ENCODE assay signal across 8 cellular contexts in genomic region chr2:190679813-190680591, GRCh38. TPM values are rescaled to one million over a fixed set of nuclear protein-coding genes. Genes with fewer than 3 reads are reported as not detected.
A peak's percentile ranks its signal among the peaks of the same experiment; 100 is the strongest.
DNase-seq lines count a peak whose midpoint lies in the region; ATAC-seq, FAIRE-seq and TF ChIP-seq lines count a peak whose summit lies in the region.

No MANE protein-coding gene starts in this region.

- DNase-seq in activated CD4-positive, alpha-beta T cell treated with anti-CD3 and anti-CD28 coated beads for 1 hour: peak; percentile 41
- peak in 6 of 10 donors; percentile 31 to 73 (median 55) for DNase-seq in dorsolateral prefrontal cortex
- peak; percentile 36 to 69 for DNase-seq in mesothelial cell of epicardium (ENCODE audit: low spot score in 2 of 2, unreplicated experiment in 2 of 2)
- DNase-seq in stomach: peak; percentile 49
- DNase-seq in RCC 7860 (ENCODE audit: low spot score): no peak

- intact Hi-C loops in dorsolateral prefrontal cortex (cut with DNase I) (loop anchor here in 1 of 2 donors (10.0 kb wide), 1 partner anchor 125 kb away; no protein-coding TSS in a partner anchor), stomach (cut with DNase I; ENCODE audit: low total_unique reads) (no loop called here)

- no peak for TF ChIP-seq POLR2A in stomach (IDR thresholded peaks at IDR 0.05)

- H3K4me1 Mint-ChIP-seq in IgD-negative memory B cell (peaks cover 23 to 33% (median 29%) of the 10 kb centered on the region in 3 donors), mesothelial cell of epicardium (peaks cover 62% of the 10 kb centered on the region)

- H3K27me3 Mint-ChIP-seq in IgD-negative memory B cell (no peaks in the 10 kb centered on the region), mesothelial cell of epicardium (ENCODE audit: low read depth) (no peaks in the 10 kb centered on the region)

- no peaks in the 10 kb centered on the region for H3K36me3 Mint-ChIP-seq in IgD-negative memory B cell
- H3K36me3 Mint-ChIP-seq in mesothelial cell of epicardium: no peaks in the 10 kb centered on the region

- peaks cover 0 to 38% (median 11%) of the 10 kb centered on the region in 4 donors for H3K4me1 ChIP-seq in stomach

- TF ChIP-seq CTCF in GM12875 (IDR thresholded peaks at IDR 0.05; ENCODE audit: borderline replicate concordance, insufficient read depth, low read depth, low read length) (peak; percentile 71), dorsolateral prefrontal cortex (IDR thresholded peaks at IDR 0.05 in 54 of 56, conservative IDR thresholded peaks at IDR 0.05 in 2 of 56; ENCODE audit: low read depth in 1 of 56, partially characterized antibody in 56 of 56) (peak in 53 of 56 donors; percentile 29 to 78 (median 58)), mesothelial cell of epicardium (IDR thresholded peaks at IDR 0.05; ENCODE audit: unreplicated experiment) (peak; percentile 26), stomach (IDR thresholded peaks at IDR 0.05) (peak in 5 of 7 experiments; percentile 11 to 44 (median 23))

- peak overlapping the region in 37 of 59 donors; percentile 9 to 79 (median 39) for H3K27ac ChIP-seq in dorsolateral prefrontal cortex
- H3K27ac ChIP-seq in stomach: peak overlapping the region in 1 of 5 donors; percentile 31

- no peaks in the 10 kb centered on the region for H3K9me3 Mint-ChIP-seq in IgD-negative memory B cell
- no peaks in the 10 kb centered on the region for H3K9me3 Mint-ChIP-seq in mesothelial cell of epicardium

- H3K4me3 ChIP-seq in GM12875 (ENCODE audit: low read depth, low read length) (no peak overlapping the region), dorsolateral prefrontal cortex (no peak overlapping the region), stomach (no peak overlapping the region)

- 80 to 86% (median 84%) methylated on average over 12 of the region's 12 CpGs for WGBS in stomach, 5 donors

- TF ChIP-seq EP300 in stomach (IDR thresholded peaks at IDR 0.05): no peak

- H3K27me3 ChIP-seq in dorsolateral prefrontal cortex (no peaks in the 10 kb centered on the region), stomach (no peaks in the 10 kb centered on the region)

- peak overlapping the region; percentile 71 to 93 (median 74) for H3K27ac Mint-ChIP-seq in IgD-negative memory B cell
- peak overlapping the region; percentile 91 for H3K27ac Mint-ChIP-seq in mesothelial cell of epicardium

- peaks cover 0 to 20% (median 8%) of the 10 kb centered on the region in 4 donors for H3K36me3 ChIP-seq in stomach

- H3K9me3 ChIP-seq in stomach: no peaks in the 10 kb centered on the region

- peak; percentile 38 for ATAC-seq in GM21737 (IDR thresholded peaks at IDR 0.05; ENCODE audit: unreplicated experiment)

- FAIRE-seq in RCC 7860 (lab: Jason Lieb, UNC): no peak

- H3K4me3 Mint-ChIP-seq in IgD-negative memory B cell (peak overlapping the region; percentile 7 to 89 (median 66)), mesothelial cell of epicardium (no peak overlapping the region)

RNA-seq across cellular contexts. Expression of gene NAB1, which starts 31.1 kb away (rescaled TPM):
- polyA plus RNA-seq in IgD-negative memory B cell: 3.5 TPM
- 100 to 1,000 TPM in 1 of 120 experiments, 10 to 100 TPM in 119; 42.6 to 115 (median 62.1) TPM for total RNA-seq in dorsolateral prefrontal cortex
- total RNA-seq in mesothelial cell of epicardium: 66.5 to 71.6 TPM (median 66.8 TPM) in 3 replicates
- 100 to 1,000 TPM in 2 of 5 donors, 10 to 100 TPM in 3; 29.3 to 121 (median 61.6) TPM for total RNA-seq in stomach
- polyA plus RNA-seq in stomach: 10 to 100 TPM; 14.2 to 24.0 (median 18.4) TPM
